Comparison of ENCODE assay signal across 8 cellular contexts in genomic region chr15:85707519-85708338, GRCh38.
DNase-seq lines count a peak whose midpoint lies in the region; ATAC-seq, FAIRE-seq and TF ChIP-seq lines count a peak whose summit lies in the region.

No MANE protein-coding gene starts in this region.

- FAIRE-seq in pancreas (lab: Jason Lieb, UNC): peak; percentile 65

- peak overlapping the region; percentile 95 for H3K4me2 ChIP-seq in fibroblast of lung (ENCODE audit: extremely low read depth, insufficient read depth, low read length)

- no peaks in the 10 kb centered on the region for H3K79me2 ChIP-seq in fibroblast of lung (ENCODE audit: control insufficient read depth, insufficient read depth, low read length)

- in situ Hi-C loops in Caki2 (cut with HindIII; ENCODE audit: low pct_unique_long_range_greater_than_20kb, low sequenced_read_pairs): no loop called here

- H3K27ac ChIP-seq in fibroblast of lung (ENCODE audit: insufficient read depth, low read length) (peak overlapping the region; percentile 75), pancreas (peak overlapping the region; percentile 28 to 91 (median 70))

- intact Hi-C loops in pancreas (cut with DNase I): no loop called here

- no peaks in the 10 kb centered on the region for H4K20me1 ChIP-seq in fibroblast of lung (ENCODE audit: control insufficient read depth, extremely low read depth, insufficient read depth, low read length)

- H3K36me3 ChIP-seq in fibroblast of lung (ENCODE audit: control insufficient read depth, insufficient read depth, low read length) (no peaks in the 10 kb centered on the region), pancreas (peaks cover 0 to 30% (median 10%) of the 10 kb centered on the region in 3 donors), BE2C (peaks cover 13% of the 10 kb centered on the region; the same call in 1 of the 2 replicates)

- DNase-seq in Caki2 (ENCODE audit: low read depth): peak; percentile 14
- DNase-seq in RPMI8226: peak; percentile 11
- peak; percentile 47 to 55 for DNase-seq in fibroblast of lung (ENCODE audit: low read depth in 2 of 2)
- peak in 3 of 6 donors; percentile 63 to 80 (median 78) for DNase-seq in pancreas
- DNase-seq in mesenteric fat pad (ENCODE audit: low spot score): no peak
- DNase-seq in BE2C: no peak

- H3K9me3 ChIP-seq in fibroblast of lung (ENCODE audit: control insufficient read depth, insufficient read depth, low read depth, low read length) (no peaks in the 10 kb centered on the region), pancreas (no peaks in the 10 kb centered on the region), BE2C (no peaks in the 10 kb centered on the region)

- H2AFZ ChIP-seq in fibroblast of lung (ENCODE audit: low read length): no peak overlapping the region

- H3K27me3 ChIP-seq in fibroblast of lung (ENCODE audit: control insufficient read depth, insufficient read depth, low read length) (no peaks in the 10 kb centered on the region), pancreas (no peaks in the 10 kb centered on the region), BE2C (no peaks in the 10 kb centered on the region)

- ATAC-seq in GM21717 (IDR thresholded peaks at IDR 0.05; ENCODE audit: unreplicated experiment) (peak; percentile 22), pancreas (peak; percentile 75 to 86 (median 80)), HG03439 (IDR thresholded peaks at IDR 0.05; ENCODE audit: unreplicated experiment) (no peak)

- peak overlapping the region; percentile 51 for H3K9ac ChIP-seq in fibroblast of lung (ENCODE audit: insufficient read depth, low read length)

- 13 to 15% methylated on average over 8 of the region's 8 CpGs for WGBS in pancreas, 2 donors

- H3K4me1 ChIP-seq in fibroblast of lung (ENCODE audit: control insufficient read depth, extremely low read depth, insufficient read depth, low read length): peaks cover 20% of the 10 kb centered on the region
- H3K4me1 ChIP-seq in pancreas: peaks cover 35 to 65% (median 58%) of the 10 kb centered on the region in 3 donors
- no peaks in the 10 kb centered on the region for H3K4me1 ChIP-seq in BE2C

- H3K4me3 ChIP-seq in fibroblast of lung (replicated peaks in 1 of 4; ENCODE audit: control extremely low read depth in 1 of 4, insufficient read depth in 1 of 4, low read depth in 3 of 4, low read length in 4 of 4) (peak overlapping the region; percentile 17 to 43 (median 30)), pancreas (peak overlapping the region in 2 of 4 donors; percentile 1 to 24), BE2C (ENCODE audit: low read depth, low read length) (no peak overlapping the region)

- TF ChIP-seq CTCF in fibroblast of lung (conservative IDR thresholded peaks at IDR 0.05 in 1 of 2, IDR thresholded peaks at IDR 0.05 in 1 of 2; ENCODE audit: low read depth in 1 of 2, low read length in 2 of 2): no peak
- no peak for TF ChIP-seq CTCF in pancreas (IDR thresholded peaks at IDR 0.05)
- TF ChIP-seq CTCF in BE2C (IDR thresholded peaks at IDR 0.05; ENCODE audit: low read depth, low read length): no peak

Comparison
In these comparisons a context has a peak if more than half of its experiments do, and no peak if none do; other contexts are left out.
1. DNase-seq: peak in Caki2 (single experiment), RPMI8226 (single experiment) and fibroblast of lung (2 of 2); none in mesenteric fat pad (single experiment) and BE2C (single experiment).